8 cellular contexts compared by ENCODE assay signal in genomic region chr10:100996678-100997363, GRCh38. TPM values are rescaled to one million over a fixed set of nuclear protein-coding genes. Genes with fewer than 3 reads are reported as not detected.
DNase-seq lines count a peak whose midpoint lies in the region; TF ChIP-seq lines count a peak whose summit lies in the region.

No MANE protein-coding gene starts in this region.

- H2AFZ ChIP-seq in PC-9 = peak overlapping the region; percentile 96

- peaks cover 0 to 3% (median 0%) of the 10 kb centered on the region in 8 donors for H3K9me3 Mint-ChIP-seq in CD4-positive, alpha-beta memory T cell

- H3F3A ChIP-seq in PC-9 (ENCODE audit: insufficient read depth, low read depth) = peaks cover 17% of the 10 kb centered on the region; the same call in 1 of the 2 replicates

- H3K4me1 ChIP-seq in CD4-positive, alpha-beta memory T cell (ENCODE audit: insufficient read depth, low read length) = peaks cover 24% of the 10 kb centered on the region
- H3K4me1 ChIP-seq in PC-9 (replicated peaks; ENCODE audit: insufficient read depth) = peaks cover 11% of the 10 kb centered on the region

- DNase-seq in CD4-positive, alpha-beta memory T cell = peak; percentile 19 to 57 (median 44)
- DNase-seq in H7 (peak; percentile 97), PC-9 (peak in 1 of 2 experiments; percentile 53), astrocyte of the cerebellum (ENCODE audit: low read depth) (no peak), iPS-NIHi7 (ENCODE audit: extremely low spot score) (peak; percentile 85), HPDE6-E6E7 (ENCODE audit: extremely low spot score) (no peak), cortex of kidney (lab: John Stamatoyannopoulos, UW) (no peak)
- DNase-seq in stimulated activated CD4-positive, alpha-beta T cell treated with anti-CD3 and anti-CD28 coated beads, Interleukin-1b, Interleukin-23, amount 100 ng/mL, for 48 hours = peak; percentile 35

- peaks cover 4 to 27% of the 10 kb centered on the region in 2 donors for H3K36me3 Mint-ChIP-seq in CD4-positive, alpha-beta memory T cell

- H3K4me1 Mint-ChIP-seq in CD4-positive, alpha-beta memory T cell = peaks cover 15 to 34% (median 24%) of the 10 kb centered on the region in 4 donors

- H4K20me1 ChIP-seq in PC-9 (ENCODE audit: insufficient read depth) = no peaks in the 10 kb centered on the region; the same call in 1 of the 2 replicates

- BruUV-seq in PC-9 (replicated peaks; lab: Mats Ljungman, UMichigan) = no TSS peak

- H3K9me2 ChIP-seq in PC-9 (ENCODE audit: insufficient read depth) = no peaks in the 10 kb centered on the region

- no peak for TF ChIP-seq CTCF in PC-9 (conservative IDR thresholded peaks at IDR 0.05)
- no peak for TF ChIP-seq CTCF in astrocyte of the cerebellum (IDR thresholded peaks at IDR 0.05; ENCODE audit: low read depth, low read length, missing control alignments)

- no peaks in the 10 kb centered on the region for H3K27me3 ChIP-seq in CD4-positive, alpha-beta memory T cell (ENCODE audit: insufficient read depth, low read length)
- H3K27me3 ChIP-seq in H7 (ENCODE audit: control insufficient read depth, insufficient read depth, low read length) = no peaks in the 10 kb centered on the region
- no peaks in the 10 kb centered on the region for H3K27me3 ChIP-seq in PC-9 (ENCODE audit: insufficient read depth, low read depth)

- CTCF ChIA-PET in CD4-positive, alpha-beta memory T cell (lab: Charles Lee; ENCODE audit: partially characterized antibody) = interaction anchor here (0.9 to 12.0 kb wide), 20 partner anchors 10 to 1126 kb away, joined by 3 to 171 read pairs (median 9); partner anchors contain the start of genes KAZALD1, MRPL43, PDZD7 and SEMA4G
- CTCF ChIA-PET in PC-9 (lab: Charles Lee) = interaction anchor here (0.7 to 1.1 kb wide), 2 partner anchors 10 to 12 kb away, joined by 3 to 4 read pairs; no protein-coding TSS in a partner anchor

- H3K79me2 ChIP-seq in PC-9 (ENCODE audit: low read depth) = 0 out of 2 replicates have a peak, but pooled peaks cover 5% of the 10 kb centered on the region

- no peaks in the 10 kb centered on the region for H3K36me3 ChIP-seq in CD4-positive, alpha-beta memory T cell (ENCODE audit: insufficient read depth, low read length)
- H3K36me3 ChIP-seq in H7 (replicated peaks; ENCODE audit: control insufficient read depth, insufficient read depth, low read length) (peaks cover 14% of the 10 kb centered on the region), PC-9 (ENCODE audit: low read depth) (no peaks in the 10 kb centered on the region)

- H3K27me3 Mint-ChIP-seq in CD4-positive, alpha-beta memory T cell = no peaks in the 10 kb centered on the region

- peak overlapping the region; percentile 84 to 98 (median 91) for H3K4me3 Mint-ChIP-seq in CD4-positive, alpha-beta memory T cell

- in situ Hi-C loops in astrocyte of the cerebellum (cut with HindIII; ENCODE audit: low sequenced_read_pairs) = loop anchor here (5.0 kb wide), 1 partner anchor 35 kb away; the partner anchor contains the start of genes PDZD7 and SFXN3

- H3K27ac ChIP-seq in CD4-positive, alpha-beta memory T cell (ENCODE audit: low read depth, low read length) = peak overlapping the region; percentile 83
- H3K27ac ChIP-seq in PC-9 = no peak overlapping the region

- peak overlapping the region; percentile 82 to 98 (median 92) for H3K27ac Mint-ChIP-seq in CD4-positive, alpha-beta memory T cell

- intact Hi-C loops in CD4-positive, alpha-beta memory T cell (cut with micrococcal nuclease) = loop anchor here (1.0 to 10.0 kb wide), 6 partner anchors 10 to 462 kb away; partner anchors contain the start of genes HIF1AN, KAZALD1, MRPL43 and PDZD7
- intact Hi-C loops in PC-9 (cut with micrococcal nuclease; ENCODE audit: unreplicated experiment) = loop anchor here (2.0 kb wide), 1 partner anchor 66 kb away; no protein-coding TSS in a partner anchor

- H3K9me3 ChIP-seq in CD4-positive, alpha-beta memory T cell (ENCODE audit: control insufficient read depth in 1 of 2, low read length in 2 of 2) = no peaks in the 10 kb centered on the region
- no peaks in the 10 kb centered on the region for H3K9me3 ChIP-seq in PC-9 (ENCODE audit: insufficient read depth, low read depth)

- POLR2A ChIA-PET in CD4-positive, alpha-beta memory T cell (lab: Charles Lee; ENCODE audit: partially characterized antibody) = interaction anchor here (0.8 to 6.1 kb wide), 16 partner anchors 9 to 470 kb away, joined by 3 to 90 read pairs (median 4); partner anchors contain the start of genes KAZALD1, MRPL43, PDZD7 and SEMA4G
- POLR2A ChIA-PET in PC-9 (lab: Charles Lee; ENCODE audit: unreplicated experiment) = interaction anchor here (0.6 kb wide), 1 partner anchor 34 kb away, joined by 3 read pairs; the partner anchor contains the start of genes PDZD7 and SFXN3

- peak overlapping the region; percentile 93 for H3K4me2 ChIP-seq in PC-9

- peak overlapping the region; percentile 36 to 64 for H3K4me3 ChIP-seq in CD4-positive, alpha-beta memory T cell (ENCODE audit: low read length in 2 of 2)
- H3K4me3 ChIP-seq in H7 (ENCODE audit: insufficient read depth, low read depth, low read length) = peak overlapping the region; percentile 95
- H3K4me3 ChIP-seq in PC-9 = peak overlapping the region; percentile 76
- peak overlapping the region; percentile 91 for H3K4me3 ChIP-seq in astrocyte of the cerebellum (ENCODE audit: low read depth, low read length)

RNA-seq across cellular contexts. Expression of gene LZTS2, which starts 2.8 kb away (rescaled TPM):
- total RNA-seq in CD4-positive, alpha-beta memory T cell = 10 to 100 TPM; 33.4 to 33.9 TPM
- polyA plus RNA-seq in CD4-positive, alpha-beta memory T cell = 10 to 100 TPM in 1 of 2 donors, 1 to 10 TPM in 1; 8.4 to 19.9 TPM
- total RNA-seq in H7 (2014; rRNA removed; shearing (Covaris generic)) = 107 and 108 TPM in 2 replicates
- 32.5 and 39.5 TPM in 2 replicates for total RNA-seq in PC-9 (2021)

RNA-seq across cellular contexts. Expression of gene TWNK, which starts 9.5 kb away (rescaled TPM):
- 10 to 100 TPM; 11.5 to 14.3 TPM for total RNA-seq in CD4-positive, alpha-beta memory T cell
- polyA plus RNA-seq in CD4-positive, alpha-beta memory T cell = 10 to 100 TPM in 1 of 2 donors, 1 to 10 TPM in 1; 5.0 to 10.3 TPM
- 16.0 and 19.2 TPM in 2 replicates for total RNA-seq in H7 (2014; rRNA removed; shearing (Covaris generic))
- total RNA-seq in PC-9 (2021) = 7.5 and 7.9 TPM in 2 replicates

RNA-seq across cellular contexts. Expression of gene MRPL43, which starts 9.5 kb away (rescaled TPM):
- total RNA-seq in CD4-positive, alpha-beta memory T cell = 10 to 100 TPM; 65.8 to 71.6 TPM
- polyA plus RNA-seq in CD4-positive, alpha-beta memory T cell = 100 to 1,000 TPM; 110 to 114 TPM
- 106 and 107 TPM in 2 replicates for total RNA-seq in H7 (2014; rRNA removed; shearing (Covaris generic))
- 41.0 and 45.7 TPM in 2 replicates for total RNA-seq in PC-9 (2021)

RNA-seq across cellular contexts. Expression of gene SEMA4G, which starts 27.5 kb away (rescaled TPM):
- total RNA-seq in CD4-positive, alpha-beta memory T cell = 1 to 10 TPM; 1.1 to 1.4 TPM
- polyA plus RNA-seq in CD4-positive, alpha-beta memory T cell = under 1 TPM in 1 of 2 donors, not detected in 1; 0.26 TPM
- total RNA-seq in H7 (2014; rRNA removed; shearing (Covaris generic)) = 3.4 and 8.2 TPM in 2 replicates
- 0.70 and 0.83 TPM in 2 replicates for total RNA-seq in PC-9 (2021)

RNA-seq across cellular contexts. Expression of gene PDZD7, which starts 34.1 kb away (rescaled TPM):
- 1 to 10 TPM; 1.1 to 1.8 TPM for total RNA-seq in CD4-positive, alpha-beta memory T cell
- under 1 TPM; 0.20 to 0.29 TPM for polyA plus RNA-seq in CD4-positive, alpha-beta memory T cell
- total RNA-seq in H7 (2014; rRNA removed; shearing (Covaris generic)) = 2.3 and 5.1 TPM in 2 replicates
- 2.3 and 2.8 TPM in 2 replicates for total RNA-seq in PC-9 (2021)

Comparison
In these comparisons a context has a peak if more than half of its experiments do, and no peak if none do; other contexts are left out.
1. DNase-seq: peak in CD4-positive, alpha-beta memory T cell (5 of 5), H7 (single experiment), iPS-NIHi7 (single experiment) and stimulated activated CD4-positive, alpha-beta T cell treated with anti-CD3 and anti-CD28 coated beads, Interleukin-1b, Interleukin-23, amount 100 ng/mL, for 48 hours (single experiment); none in astrocyte of the cerebellum (single experiment), HPDE6-E6E7 (single experiment) and cortex of kidney (single experiment).
2. Peak in every context shown above with its lines, with median percentiles within 50 percentile points of each other: H3K4me3 ChIP-seq.